In the genomic region with DNA sequence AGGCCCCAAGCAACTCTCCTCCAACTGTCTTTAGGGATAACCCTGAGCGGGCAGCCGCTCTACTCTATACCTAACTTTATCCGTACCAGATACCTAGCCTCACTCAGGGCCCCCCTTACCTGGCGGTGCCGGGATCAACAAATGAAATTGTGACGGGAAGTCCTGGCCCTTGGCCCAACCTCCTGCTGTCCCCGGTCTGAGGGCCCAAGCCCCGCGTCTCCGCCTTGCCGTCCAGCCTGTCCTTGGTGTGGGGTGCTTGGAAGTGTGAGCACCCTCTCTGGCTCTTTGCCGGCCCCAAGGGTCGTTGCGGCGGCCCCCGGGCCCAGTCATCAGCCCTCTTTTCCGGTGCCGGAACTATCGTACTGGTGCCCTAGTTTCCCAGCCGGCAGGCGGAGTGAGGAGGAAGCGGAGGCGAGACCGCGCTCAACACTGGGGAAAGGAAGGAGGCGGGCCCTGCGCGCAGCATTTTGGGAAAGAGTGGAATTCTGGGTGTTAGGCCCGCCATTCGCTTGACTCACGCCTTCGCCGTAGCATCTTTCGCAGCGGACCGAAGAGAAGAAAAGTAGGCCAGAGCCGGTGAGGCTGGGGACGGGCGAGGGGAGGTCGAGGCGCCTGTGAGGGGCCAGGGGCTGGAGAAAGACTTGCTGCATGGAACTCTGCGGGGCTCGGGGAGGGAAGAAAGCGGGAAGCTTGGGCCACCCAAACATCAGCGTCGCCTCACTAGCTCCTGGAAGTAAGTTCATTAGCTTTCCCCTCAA, we compare ENCODE assay signal across 1 cellular context.
TF ChIP-seq lines count a peak whose summit lies in the region.

Gene SNRPD3 (plus strand): TSS at position 504 of the 758 bp plus-strand sequence. CDS start 1,676 bp downstream, outside the sequence.

TF ChIP-seq in Ishikawa, 13 proteins besides CTCF, POLR2A, EP300 and RAD21 (continued from another document):
- peak; percentile 55; the same call in 1 of the 2 replicates for TF ChIP-seq USF1 (IDR thresholded peaks at IDR 0.05)
- peak; percentile 84 for TF ChIP-seq EGR1 (IDR thresholded peaks at IDR 0.05)
- 0 out of 2 replicates have a peak, but pooled peaks have one; percentile 1 for TF ChIP-seq CEBPB (IDR thresholded peaks at IDR 0.05)
- TF ChIP-seq TCF12 (IDR thresholded peaks at IDR 0.05; ENCODE audit: low read depth): peak; percentile 83
- peak; percentile 93 for TF ChIP-seq YY1 (IDR thresholded peaks at IDR 0.05; ENCODE audit: low read depth)
- TF ChIP-seq FOXM1 (IDR thresholded peaks at IDR 0.05; ENCODE audit: borderline replicate concordance, low read depth): peak; percentile 41; the same call in 1 of the 2 replicates
TF ChIP-seq in Ishikawa: peak in this region for 12.
